ENCODE assay signal across 21 cellular contexts in the genomic region with DNA sequence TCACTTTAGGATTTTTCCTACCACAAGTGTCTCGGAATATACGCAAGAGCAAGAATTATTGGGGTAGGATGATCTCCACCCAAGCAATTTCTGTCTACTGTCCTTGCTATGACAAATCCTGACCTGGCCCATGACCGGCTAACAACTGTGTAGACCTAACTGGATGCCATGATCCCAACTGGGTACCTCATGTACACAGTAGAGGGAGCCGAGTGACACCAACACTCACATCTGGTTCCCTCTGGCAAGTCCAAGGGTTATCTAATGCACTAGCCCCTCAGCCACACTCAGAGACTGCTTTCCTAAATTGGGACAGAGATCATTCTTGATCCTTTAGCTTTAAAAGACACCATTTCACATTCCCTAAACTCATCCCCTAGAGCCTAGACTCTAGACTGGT.
"Had no signal": no experiment of that assay in that cellular context is flagged by ENCODE, and none has a peak within 500 bp of the region (broad histone marks: within the 10 kb centered on the region; RNA-seq: fewer than 3 reads in every experiment).

No MANE protein-coding gene starts in this region.

- H3K27me3 ChIP-seq: ascending aorta, cardiac muscle cell, gastrocnemius medialis, heart right ventricle, spleen had no signal

- DNase-seq: activated CD4-positive, alpha-beta T cell treated with anti-CD3 and anti-CD28 coated beads for 48 hours; activated CD8-positive, alpha-beta memory T cell treated with anti-CD3 and anti-CD28 coated beads, Interleukin-2, amount 50 U/mL, for 48 hours; activated CD8-positive, alpha-beta T cell treated with anti-CD3 and anti-CD28 coated beads, Interleukin-2, amount 10 ng/mL, durations not matched to agents 7 days and 5 days; activated naive CD4-positive, alpha-beta T cell treated with Interleukin-2 at 50 U/mL for 16 hours; activated naive CD8-positive, alpha-beta T cell treated with anti-CD3 and anti-CD28 coated beads, Interleukin-2, amount 50 U/mL, for 24 hours; effector CD4-positive, alpha-beta T cell; gastrocnemius medialis; heart right ventricle; islet precursor cell; mammary epithelial cell; mucosa of descending colon; naive thymus-derived CD8-positive, alpha-beta T cell; occipital lobe; spleen; stimulated activated CD4-positive, alpha-beta T cell treated with anti-CD3 and anti-CD28 coated beads, Interleukin-2, amount 100 ng/mL, for 24 hours; stimulated activated naive CD4-positive, alpha-beta T cell; substantia nigra; T1000 had no signal

- H3K4me3 ChIP-seq: ascending aorta, cardiac muscle cell, coronary artery, gastrocnemius medialis, heart right ventricle, mucosa of descending colon, spleen had no signal

- H3K9me3 ChIP-seq: ascending aorta, gastrocnemius medialis, mucosa of descending colon had no signal

- H3K36me3 ChIP-seq: ascending aorta, cardiac muscle cell, gastrocnemius medialis, heart right ventricle, spleen had no signal

- H3K27ac ChIP-seq: ascending aorta, cardiac muscle cell, coronary artery, gastrocnemius medialis, heart right ventricle, spleen had no signal

- H3K4me1 ChIP-seq: ascending aorta, heart right ventricle had no signal
